Comparison of ENCODE assay signal across 8 cellular contexts in the genomic region with DNA sequence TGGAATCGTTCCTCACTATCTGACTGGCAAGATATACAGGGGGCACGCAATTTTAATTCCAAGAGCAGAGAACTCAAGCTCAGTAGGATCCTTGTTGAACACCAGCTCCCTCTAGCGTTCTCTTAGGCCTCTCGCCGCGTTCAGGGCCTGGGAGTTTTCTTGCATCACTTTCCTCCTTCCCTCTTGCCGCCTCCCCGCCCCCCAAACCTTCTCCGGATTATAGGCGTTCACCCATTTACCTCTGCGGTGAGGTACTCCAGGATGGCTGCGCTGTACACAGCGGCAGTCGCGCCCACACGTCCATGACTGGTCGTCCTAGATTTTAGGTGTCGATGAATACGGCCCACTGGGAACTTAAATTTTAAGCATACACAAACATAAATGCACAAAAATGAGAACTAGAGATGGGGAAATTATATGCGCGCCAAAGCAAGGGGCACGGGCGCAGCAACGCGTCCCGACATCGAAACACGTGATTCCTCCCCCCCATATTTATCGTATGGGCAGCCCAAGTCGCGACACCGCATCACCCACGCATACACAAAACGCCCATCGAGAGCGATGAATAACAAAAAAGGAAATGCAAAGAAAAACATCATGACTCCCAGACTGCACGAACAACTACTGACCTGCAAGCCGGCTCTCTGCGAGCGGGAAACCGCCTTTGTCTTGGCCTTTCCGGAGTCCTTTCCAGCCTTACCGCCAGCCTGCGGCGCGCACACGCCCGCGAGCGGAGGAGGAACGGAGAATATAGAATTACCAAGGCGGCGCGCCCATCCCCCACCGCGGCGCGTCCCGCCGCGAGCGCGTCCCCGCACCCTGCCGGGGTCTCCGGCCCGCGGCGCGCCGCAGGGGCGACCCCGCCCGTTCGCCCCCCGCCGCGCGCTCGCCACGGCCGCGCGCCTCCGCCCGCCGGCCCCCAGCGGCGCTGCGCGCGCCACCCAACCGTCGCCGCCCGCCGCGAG. TPM values are rescaled to one million over a fixed set of nuclear protein-coding genes. Genes with fewer than 3 reads are reported as not detected.
DNase-seq lines count a peak whose midpoint lies in the region; ATAC-seq, FAIRE-seq and TF ChIP-seq lines count a peak whose summit lies in the region.

No MANE protein-coding gene starts in this region.

- peaks cover 4 to 12% (median 6%) of the 10 kb centered on the region in 3 donors for H3K27me3 Mint-ChIP-seq in immature natural killer cell (ENCODE audit: low read depth in 3 of 3)

- peak; percentile 22 for ATAC-seq in GM18867 (IDR thresholded peaks at IDR 0.05; ENCODE audit: unreplicated experiment)
- ATAC-seq in HG03108 (IDR thresholded peaks at IDR 0.05; ENCODE audit: unreplicated experiment) = peak; percentile 28

- WGBS in small intestine, 3 donors = 0 to 1% (median 1%) methylated on average over 63 to 98 of the region's 98 CpGs

- H3K27ac Mint-ChIP-seq in immature natural killer cell = no peak overlapping the region

- peak overlapping the region; percentile 93 for H3K27ac ChIP-seq in VCaP
- H3K27ac ChIP-seq in small intestine (ENCODE audit: low read depth in 1 of 2, low read length in 1 of 2) = peak overlapping the region; percentile 76 to 94

- peak overlapping the region; percentile 71 for H3K4me3 ChIP-seq in bronchial epithelial cell (ENCODE audit: low read depth, low read length)
- H3K4me3 ChIP-seq in small intestine (ENCODE audit: low read depth in 1 of 2, low read length in 2 of 2) = peak overlapping the region; percentile 79 to 97

- no peaks in the 10 kb centered on the region for H3K36me3 Mint-ChIP-seq in immature natural killer cell

- no peaks in the 10 kb centered on the region for H3K9me3 Mint-ChIP-seq in immature natural killer cell

- in situ Hi-C loops in ACHN (cut with HindIII; ENCODE audit: low pct_ligation_motif_present, low pct_unique_long_range_greater_than_20kb, low sequenced_read_pairs) = no loop called here

- peaks cover 0 to 9% of the 10 kb centered on the region in 2 donors for H3K4me1 ChIP-seq in small intestine (ENCODE audit: control insufficient read depth in 2 of 2, insufficient read depth in 1 of 2, low read depth in 1 of 2, low read length in 1 of 2)

- H3K36me3 ChIP-seq in bronchial epithelial cell (ENCODE audit: control insufficient read depth, insufficient read depth, low read length) (peaks cover 2% of the 10 kb centered on the region), small intestine (ENCODE audit: control insufficient read depth in 2 of 2, insufficient read depth in 2 of 2, low read length in 2 of 2) (no peaks in the 10 kb centered on the region)

- FAIRE-seq in bronchial epithelial cell (lab: Jason Lieb, UNC) = peak; percentile 36
- no peak for FAIRE-seq in small intestine (lab: Jason Lieb, UNC)

- H3K9me3 ChIP-seq in small intestine (ENCODE audit: control insufficient read depth, low read depth) = no peaks in the 10 kb centered on the region

- H3K4me1 Mint-ChIP-seq in immature natural killer cell = peaks cover 17 to 33% of the 10 kb centered on the region in 2 donors

- peak; percentile 94 for DNase-seq in ACHN
- DNase-seq in NCI-H2171 treated with DMSO at 0.1 percent for 48 hours (lab: John Stamatoyannopoulos, UW) = peak; percentile 85
- DNase-seq in bronchial epithelial cell (ENCODE audit: low read depth) = peak; percentile 90
- peak; percentile 81 to 84 (median 83) for DNase-seq in immature natural killer cell
- peak; percentile 96 for DNase-seq in small intestine

- H3K27me3 ChIP-seq in bronchial epithelial cell (ENCODE audit: control insufficient read depth, insufficient read depth, low read length) (no peaks in the 10 kb centered on the region), small intestine (ENCODE audit: control insufficient read depth in 2 of 2, insufficient read depth in 2 of 2, low read length in 2 of 2) (no peaks in the 10 kb centered on the region)

- no peak overlapping the region for H3K4me3 Mint-ChIP-seq in immature natural killer cell

- peak; percentile 93 for TF ChIP-seq CTCF in VCaP (conservative IDR thresholded peaks at IDR 0.05)
- peak; percentile 90 for TF ChIP-seq CTCF in bronchial epithelial cell (IDR thresholded peaks at IDR 0.05; ENCODE audit: insufficient read depth, low read length, severe bottlenecking)

RNA-seq across cellular contexts. Expression of gene H2AZ1, which starts 0.8 kb away (rescaled TPM):
- total RNA-seq in bronchial epithelial cell = 222 and 276 TPM in 2 replicates
- polyA plus RNA-seq in immature natural killer cell (100 to 1,000 TPM; 375 to 574 (median 414) TPM), small intestine (100 to 1,000 TPM; 167 to 627 (median 189) TPM)

RNA-seq across cellular contexts. Expression of gene DNAJB14, which starts 2.9 kb away (rescaled TPM):
- 32.1 and 32.9 TPM in 2 replicates for total RNA-seq in bronchial epithelial cell
- polyA plus RNA-seq in immature natural killer cell (10 to 100 TPM; 48.4 to 83.0 (median 53.4) TPM), small intestine (10 to 100 TPM in 1 of 3 donors, 1 to 10 TPM in 2; 8.6 to 11.2 (median 8.7) TPM)

RNA-seq across cellular contexts. Expression of gene LAMTOR3, which starts 55.1 kb away (rescaled TPM):
- 45.4 and 64.2 TPM in 2 replicates for total RNA-seq in bronchial epithelial cell
- polyA plus RNA-seq in immature natural killer cell (10 to 100 TPM; 29.9 to 67.2 (median 47.3) TPM), small intestine (10 to 100 TPM; 48.9 to 96.6 (median 66.7) TPM)

Comparison
In these comparisons a context has a peak if more than half of its experiments do, and no peak if none do; other contexts are left out.
1. Peak in every context shown above with its lines: DNase-seq, ATAC-seq, H3K4me3 ChIP-seq and H3K27ac ChIP-seq.
2. RNA of gene DNAJB14, which starts 2.9 kb away (polyA plus RNA-seq): 48.4 to 83.0 TPM in immature natural killer cell; 8.6 to 11.2 TPM in small intestine; every median in the first group is over 4 times any median in the second.